ENCODE assay signal across 24 cellular contexts in genomic region chr1:116565222-116565621, GRCh38. TPM values are rescaled to one million over a fixed set of nuclear protein-coding genes. Genes with fewer than 3 reads are reported as not detected.
A peak's percentile ranks its signal among the peaks of the same experiment; 100 is the strongest.
DNase-seq lines count a peak whose midpoint lies in the region; ATAC-seq lines count a peak whose summit lies in the region.
"Had no signal": no experiment of that assay in that cellular context is flagged by ENCODE, and none has a peak within 500 bp of the region (broad histone marks: within the 10 kb centered on the region; RNA-seq: fewer than 3 reads in every experiment).

No MANE protein-coding gene starts in this region.

- peaks cover 87% of the 10 kb centered on the region for H3K4me1 Mint-ChIP-seq in stimulated activated naive CD8-positive, alpha-beta T cell treated with anti-CD3 and anti-CD28 coated beads, Interleukin-15, Interleukin-2, amounts not matched to agents 100 ng/mL and 50 ng/mL, for 24 hours (ENCODE audit: low read depth)
- H3K4me1 Mint-ChIP-seq in stimulated activated naive CD8-positive, alpha-beta T cell treated with anti-CD3 and anti-CD28 coated beads, Interleukin-15, amount 100 ng/mL, for 72 hours, result peaks cover 65% of the 10 kb centered on the region
- peaks cover 60% of the 10 kb centered on the region for H3K4me1 Mint-ChIP-seq in T-helper 17 cell
- H3K4me1 Mint-ChIP-seq in dendritic cell treated with granulocyte-macrophage colony-stimulating factor and Interleukin-4, amounts not matched to agents 40 ng/mL and 50 ng/mL, for 4 days (ENCODE audit: low read depth), result peaks cover 91% of the 10 kb centered on the region
- peaks cover 68 to 94% of the 10 kb centered on the region in 2 donors for H3K4me1 Mint-ChIP-seq in stimulated activated naive B cell treated with anti-CD40 and anti-IgM and Interleukin-4, amounts not matched to agents 10 μg/mL and 1 μg/mL and 100 μg/mL, for 72 hours

- H3K4me3 Mint-ChIP-seq in stimulated activated naive CD8-positive, alpha-beta T cell treated with anti-CD3 and anti-CD28 coated beads, Interleukin-15, Interleukin-2, amounts not matched to agents 100 ng/mL and 50 ng/mL, for 24 hours, result peak overlapping the region; percentile 39
- H3K4me3 Mint-ChIP-seq in stimulated activated naive CD8-positive, alpha-beta T cell treated with anti-CD3 and anti-CD28 coated beads, Interleukin-15, amount 100 ng/mL, for 72 hours, result no peak overlapping the region
- H3K4me3 Mint-ChIP-seq in T-helper 17 cell, result no peak overlapping the region
- H3K4me3 Mint-ChIP-seq in dendritic cell treated with granulocyte-macrophage colony-stimulating factor and Interleukin-4, amounts not matched to agents 40 ng/mL and 50 ng/mL, for 4 days, result no peak overlapping the region
- H3K4me3 Mint-ChIP-seq in stimulated activated naive B cell treated with anti-CD40 and anti-IgM and Interleukin-4, amounts not matched to agents 10 μg/mL and 1 μg/mL and 100 μg/mL, for 72 hours, result peak overlapping the region; percentile 66 to 82

- DNase-seq in stimulated activated naive CD8-positive, alpha-beta T cell treated with anti-CD3 and anti-CD28 coated beads, Interleukin-15, amount 100 ng/mL, for 72 hours, result no peak
- DNase-seq in T-helper 17 cell, result no peak
- DNase-seq in stimulated activated naive B cell treated with anti-CD40 and anti-IgM and Interleukin-4, amounts not matched to agents 10 μg/mL and 1 μg/mL and 100 μg/mL, for 72 hours, result no peak
- DNase-seq in NCI-H748 treated with DMSO at 0.1 percent for 48 hours (lab: John Stamatoyannopoulos, UW), result no peak
- no peak for DNase-seq in NCI-H2029 treated with DMSO at 0.1 percent for 48 hours (lab: John Stamatoyannopoulos, UW)
- no peak for DNase-seq in DMS79 (lab: John Stamatoyannopoulos, UW)
- DNase-seq: BE2C; EL; GDM1; IMR-90; KG1; NCI-H1092 treated with DMSO at 0.1 percent for 48 hours; NCI-H1436; NCI-H187; NCI-H524; NCI-H774; NK-92 treated with Interleukin-12 subunit alpha and Interleukin-12 subunit beta, amount 100 ng/mL, for 24 hours; PC-3; SJCRH30 had no signal

- H3K27ac Mint-ChIP-seq in stimulated activated naive CD8-positive, alpha-beta T cell treated with anti-CD3 and anti-CD28 coated beads, Interleukin-15, Interleukin-2, amounts not matched to agents 100 ng/mL and 50 ng/mL, for 24 hours, result no peak overlapping the region
- no peak overlapping the region for H3K27ac Mint-ChIP-seq in stimulated activated naive CD8-positive, alpha-beta T cell treated with anti-CD3 and anti-CD28 coated beads, Interleukin-15, amount 100 ng/mL, for 72 hours
- peak overlapping the region; percentile 46 for H3K27ac Mint-ChIP-seq in T-helper 17 cell
- peak overlapping the region; percentile 37 for H3K27ac Mint-ChIP-seq in dendritic cell treated with granulocyte-macrophage colony-stimulating factor and Interleukin-4, amounts not matched to agents 40 ng/mL and 50 ng/mL, for 4 days
- peak overlapping the region; percentile 92 for H3K27ac Mint-ChIP-seq in stimulated activated naive B cell treated with anti-CD40 and anti-IgM and Interleukin-4, amounts not matched to agents 10 μg/mL and 1 μg/mL and 100 μg/mL, for 72 hours

- peaks cover 70% of the 10 kb centered on the region for H3K36me3 Mint-ChIP-seq in stimulated activated naive CD8-positive, alpha-beta T cell treated with anti-CD3 and anti-CD28 coated beads, Interleukin-15, Interleukin-2, amounts not matched to agents 100 ng/mL and 50 ng/mL, for 24 hours (ENCODE audit: low read depth)
- H3K36me3 Mint-ChIP-seq in T-helper 17 cell (ENCODE audit: low read depth), result peaks cover 7% of the 10 kb centered on the region
- peaks cover 75% of the 10 kb centered on the region for H3K36me3 Mint-ChIP-seq in dendritic cell treated with granulocyte-macrophage colony-stimulating factor and Interleukin-4, amounts not matched to agents 40 ng/mL and 50 ng/mL, for 4 days (ENCODE audit: low read depth)
- peaks cover 81 to 92% of the 10 kb centered on the region in 2 donors for H3K36me3 Mint-ChIP-seq in stimulated activated naive B cell treated with anti-CD40 and anti-IgM and Interleukin-4, amounts not matched to agents 10 μg/mL and 1 μg/mL and 100 μg/mL, for 72 hours

- intact Hi-C loops in dendritic cell treated with granulocyte-macrophage colony-stimulating factor and Interleukin-4, amounts not matched to agents 40 ng/mL and 50 ng/mL, for 4 days (cut with micrococcal nuclease), result no loop called here

- H3K27me3 Mint-ChIP-seq in stimulated activated naive CD8-positive, alpha-beta T cell treated with anti-CD3 and anti-CD28 coated beads, Interleukin-15, Interleukin-2, amounts not matched to agents 100 ng/mL and 50 ng/mL, for 24 hours, result no peaks in the 10 kb centered on the region
- H3K27me3 Mint-ChIP-seq in stimulated activated naive CD8-positive, alpha-beta T cell treated with anti-CD3 and anti-CD28 coated beads, Interleukin-15, amount 100 ng/mL, for 72 hours, result no peaks in the 10 kb centered on the region
- no peaks in the 10 kb centered on the region for H3K27me3 Mint-ChIP-seq in T-helper 17 cell
- no peaks in the 10 kb centered on the region for H3K27me3 Mint-ChIP-seq in dendritic cell treated with granulocyte-macrophage colony-stimulating factor and Interleukin-4, amounts not matched to agents 40 ng/mL and 50 ng/mL, for 4 days
- H3K27me3 Mint-ChIP-seq in stimulated activated naive B cell treated with anti-CD40 and anti-IgM and Interleukin-4, amounts not matched to agents 10 μg/mL and 1 μg/mL and 100 μg/mL, for 72 hours, result no peaks in the 10 kb centered on the region

- H3K9me3 ChIP-seq in T-helper 17 cell (ENCODE audit: control insufficient read depth, low read length, poor library complexity, severe bottlenecking), result no peaks in the 10 kb centered on the region
- H3K9me3 ChIP-seq: A549, BE2C had no signal

- H3K9me3 Mint-ChIP-seq in stimulated activated naive CD8-positive, alpha-beta T cell treated with anti-CD3 and anti-CD28 coated beads, Interleukin-15, Interleukin-2, amounts not matched to agents 100 ng/mL and 50 ng/mL, for 24 hours, result peaks cover 17% of the 10 kb centered on the region
- peaks cover 15 to 25% of the 10 kb centered on the region in 2 donors for H3K9me3 Mint-ChIP-seq in stimulated activated naive CD8-positive, alpha-beta T cell treated with anti-CD3 and anti-CD28 coated beads, Interleukin-15, amount 100 ng/mL, for 72 hours
- H3K9me3 Mint-ChIP-seq in dendritic cell treated with granulocyte-macrophage colony-stimulating factor and Interleukin-4, amounts not matched to agents 40 ng/mL and 50 ng/mL, for 4 days, result peaks cover 29% of the 10 kb centered on the region
- H3K9me3 Mint-ChIP-seq in stimulated activated naive B cell treated with anti-CD40 and anti-IgM and Interleukin-4, amounts not matched to agents 10 μg/mL and 1 μg/mL and 100 μg/mL, for 72 hours, result peaks cover 25 to 34% of the 10 kb centered on the region in 2 donors

- ATAC-seq in stimulated activated naive CD8-positive, alpha-beta T cell treated with anti-CD3 and anti-CD28 coated beads, Interleukin-15, amount 100 ng/mL, for 72 hours, result no peak
- no peak for ATAC-seq in T-helper 17 cell
- no peak for ATAC-seq in stimulated activated naive B cell treated with anti-CD40 and anti-IgM and Interleukin-4, amounts not matched to agents 10 μg/mL and 1 μg/mL and 100 μg/mL, for 72 hours (replicated peaks)
- ATAC-seq: A549, PC-3, Right ventricle myocardium inferior, SK-N-SH treated with all-trans-retinoic acid at 6 μM for 48 hours had no signal

RNA-seq across cellular contexts. Expression of gene CD58, which starts 5.6 kb away (rescaled TPM):
- total RNA-seq in T-helper 17 cell, result 10 to 100 TPM; 21.7 to 22.1 TPM

Comparison
In these comparisons a context has a peak if more than half of its experiments do, and no peak if none do; other contexts are left out.
1. H3K4me3 Mint-ChIP-seq: peak in stimulated activated naive CD8-positive, alpha-beta T cell treated with anti-CD3 and anti-CD28 coated beads, Interleukin-15, Interleukin-2, amounts not matched to agents 100 ng/mL and 50 ng/mL, for 24 hours (single experiment) and stimulated activated naive B cell treated with anti-CD40 and anti-IgM and Interleukin-4, amounts not matched to agents 10 μg/mL and 1 μg/mL and 100 μg/mL, for 72 hours (2 of 2); none in stimulated activated naive CD8-positive, alpha-beta T cell treated with anti-CD3 and anti-CD28 coated beads, Interleukin-15, amount 100 ng/mL, for 72 hours (0 of 2), T-helper 17 cell (single experiment) and dendritic cell treated with granulocyte-macrophage colony-stimulating factor and Interleukin-4, amounts not matched to agents 40 ng/mL and 50 ng/mL, for 4 days (single experiment).
2. H3K27ac Mint-ChIP-seq: peak in T-helper 17 cell (single experiment), dendritic cell treated with granulocyte-macrophage colony-stimulating factor and Interleukin-4, amounts not matched to agents 40 ng/mL and 50 ng/mL, for 4 days (single experiment) and stimulated activated naive B cell treated with anti-CD40 and anti-IgM and Interleukin-4, amounts not matched to agents 10 μg/mL and 1 μg/mL and 100 μg/mL, for 72 hours (single experiment); none in stimulated activated naive CD8-positive, alpha-beta T cell treated with anti-CD3 and anti-CD28 coated beads, Interleukin-15, Interleukin-2, amounts not matched to agents 100 ng/mL and 50 ng/mL, for 24 hours (single experiment) and stimulated activated naive CD8-positive, alpha-beta T cell treated with anti-CD3 and anti-CD28 coated beads, Interleukin-15, amount 100 ng/mL, for 72 hours (0 of 2).